ENCODE assay signal across 8 cellular contexts in the genomic region with DNA sequence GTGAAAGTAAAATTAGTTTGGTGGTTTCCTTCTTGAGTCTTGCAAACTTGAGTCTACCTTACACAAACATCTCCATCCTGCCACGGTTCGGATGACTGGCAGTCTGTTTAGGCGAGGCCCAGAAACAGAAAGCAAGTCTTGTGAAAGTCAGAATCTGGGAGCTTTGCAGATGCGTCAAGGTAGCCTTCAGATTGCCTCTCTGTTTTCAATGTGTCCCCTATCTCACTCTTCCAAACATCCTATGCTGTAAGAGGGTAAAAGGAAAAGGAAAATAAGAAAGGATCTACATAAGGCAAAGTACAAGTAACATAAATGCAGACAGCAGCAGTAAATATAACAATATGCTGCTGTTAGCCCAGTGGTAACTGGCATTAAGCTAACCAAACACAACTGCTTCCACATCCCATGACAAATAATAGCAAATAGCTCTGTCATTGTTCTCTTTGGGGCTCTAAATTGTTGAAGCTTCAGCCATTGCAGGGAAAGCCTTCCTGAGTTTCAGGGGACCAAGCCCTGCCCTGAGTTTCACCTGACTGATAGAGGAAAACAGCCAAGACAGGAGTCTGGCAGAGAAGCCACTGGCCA. TPM values are rescaled to one million over a fixed set of nuclear protein-coding genes. Genes with fewer than 3 reads are reported as not detected.
A peak's percentile ranks its signal among the peaks of the same experiment; 100 is the strongest.
DNase-seq lines count a peak whose midpoint lies in the region; ATAC-seq and TF ChIP-seq lines count a peak whose summit lies in the region.

No MANE protein-coding gene starts in this region.

- H3K4me3 Mint-ChIP-seq in T-helper 17 cell (peak overlapping the region; percentile 74), natural killer cell (peak overlapping the region; percentile 45)

- 30 to 32% methylated on average over 4 of the region's 4 CpGs for WGBS in tibial nerve, 2 donors

- peaks cover 5 to 78% (median 42%) of the 10 kb centered on the region in 4 donors for H3K4me1 ChIP-seq in tibial nerve

- no peaks in the 10 kb centered on the region for H3K27me3 ChIP-seq in tibial nerve

- DNase-seq in T-helper 17 cell, result peak in 2 of 3 donors; percentile 14 to 15
- peak; percentile 16 for DNase-seq in astrocyte of the hippocampus (ENCODE audit: low read depth, low spot score)
- peak; percentile 35 for DNase-seq in natural killer cell
- DNase-seq in tibial nerve (ENCODE audit: low spot score in 2 of 2), result no peak
- DNase-seq in NCI-H526 (lab: John Stamatoyannopoulos, UW), result no peak
- no peak for DNase-seq in NCI-H1105 (lab: John Stamatoyannopoulos, UW)

- intact Hi-C loops in natural killer cell (cut with micrococcal nuclease), result loop anchor here (1.0 to 2.0 kb wide), 3 partner anchors 13 to 213 kb away; no protein-coding TSS in a partner anchor

- no peaks in the 10 kb centered on the region for H3K9me3 ChIP-seq in T-helper 17 cell (ENCODE audit: control insufficient read depth, low read length, poor library complexity, severe bottlenecking)
- H3K9me3 ChIP-seq in tibial nerve, result no peaks in the 10 kb centered on the region

- TF ChIP-seq POLR2A in tibial nerve (IDR thresholded peaks at IDR 0.05), result no peak

- H3K27ac Mint-ChIP-seq in T-helper 17 cell, result peak overlapping the region; percentile 93
- H3K27ac Mint-ChIP-seq in natural killer cell, result peak overlapping the region; percentile 77 to 90

- H3K27me3 Mint-ChIP-seq in T-helper 17 cell, result no peaks in the 10 kb centered on the region
- no peaks in the 10 kb centered on the region for H3K27me3 Mint-ChIP-seq in natural killer cell (ENCODE audit: low read depth in 2 of 2)

- H3K9me3 Mint-ChIP-seq in natural killer cell, result no peaks in the 10 kb centered on the region

- peak overlapping the region; percentile 53 to 93 (median 83) for H3K27ac ChIP-seq in tibial nerve

- TF ChIP-seq EP300 in tibial nerve (IDR thresholded peaks at IDR 0.05), result no peak

- ATAC-seq in GM18499 (IDR thresholded peaks at IDR 0.05; ENCODE audit: insufficient read depth, unreplicated experiment) (peak; percentile 55), HG02759 (IDR thresholded peaks at IDR 0.05; ENCODE audit: unreplicated experiment) (peak; percentile 63), T-helper 17 cell (peak; percentile 88), natural killer cell (peak; percentile 89 to 98 (median 97))

- H3K4me3 ChIP-seq in tibial nerve, result no peak overlapping the region

- H3K4me1 Mint-ChIP-seq in T-helper 17 cell (peaks cover 36% of the 10 kb centered on the region), natural killer cell (peaks cover 35 to 38% of the 10 kb centered on the region in 2 donors)

- TF ChIP-seq CTCF in natural killer cell (IDR thresholded peaks at IDR 0.05), result no peak
- no peak for TF ChIP-seq CTCF in tibial nerve (IDR thresholded peaks at IDR 0.05)

- H3K36me3 Mint-ChIP-seq in T-helper 17 cell (ENCODE audit: low read depth) (no peaks in the 10 kb centered on the region), natural killer cell (no peaks in the 10 kb centered on the region)

- no peaks in the 10 kb centered on the region for H3K36me3 ChIP-seq in tibial nerve

RNA-seq across cellular contexts. Expression of gene C1orf105, which starts 26.2 kb away (rescaled TPM):
- total RNA-seq in T-helper 17 cell, result not detected
- not detected for total RNA-seq in natural killer cell
- not detected for total RNA-seq in tibial nerve

RNA-seq across cellular contexts. Expression of gene PIGC, which starts 49.6 kb away (rescaled TPM):
- total RNA-seq in T-helper 17 cell (10 to 100 TPM; 21.4 to 24.9 TPM), natural killer cell (10 to 100 TPM; 27.9 to 35.7 (median 30.4) TPM), tibial nerve (10 to 100 TPM; 13.5 to 25.5 (median 18.8) TPM)

Comparison
In these comparisons a context has a peak if more than half of its experiments do, and no peak if none do; other contexts are left out.
1. DNase-seq: peak in T-helper 17 cell (2 of 3), astrocyte of the hippocampus (single experiment) and natural killer cell (single experiment); none in tibial nerve (0 of 2), NCI-H526 (0 of 2) and NCI-H1105 (single experiment).
2. Peak in every context shown above with its lines, with median percentiles within 50 percentile points of each other: ATAC-seq.